Comparison of ENCODE assay signal across 23 cellular contexts in the genomic region with DNA sequence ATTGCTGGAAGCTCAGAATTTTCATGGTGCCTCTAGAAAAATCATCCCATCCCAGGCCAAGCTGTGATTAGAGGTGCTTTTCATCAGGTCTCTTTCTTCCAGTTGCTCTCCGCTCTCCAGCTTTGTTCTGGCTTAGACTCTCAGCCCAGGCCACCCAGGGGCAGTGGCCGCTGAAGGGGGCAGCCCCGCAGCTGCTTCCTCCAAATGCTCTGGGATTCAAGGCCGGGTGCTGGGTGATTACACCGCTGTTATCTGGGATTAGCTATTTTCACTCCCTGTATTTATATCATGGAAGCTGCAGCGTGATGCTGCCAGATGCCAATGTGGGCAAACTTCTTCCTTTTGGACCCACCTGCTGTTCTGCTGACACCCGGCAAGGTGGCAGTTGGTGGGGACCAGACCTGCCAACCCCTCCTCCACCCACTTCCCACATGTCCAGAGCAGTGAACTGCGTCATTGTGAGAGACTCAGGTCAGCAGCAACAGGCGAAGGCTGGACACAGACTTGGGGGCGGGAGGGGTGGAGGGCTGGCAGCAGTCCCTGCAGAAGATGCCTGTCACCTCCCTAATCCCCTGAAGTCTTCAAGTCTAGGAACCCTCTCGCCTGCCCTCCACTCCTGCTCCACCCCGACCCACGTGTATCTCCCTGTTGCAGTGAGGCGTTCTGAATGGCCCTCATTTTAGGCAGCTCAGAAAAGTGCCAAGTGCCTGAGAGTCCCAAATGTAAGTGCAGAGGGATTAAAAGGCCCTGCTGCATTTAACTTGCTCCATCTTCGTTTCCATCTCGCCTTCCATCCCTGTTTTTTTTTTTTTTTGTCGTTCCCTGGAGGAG. TPM values are rescaled to one million over a fixed set of nuclear protein-coding genes. Genes with fewer than 3 reads are reported as not detected.
"Had no signal": no experiment of that assay in that cellular context is flagged by ENCODE, and none has a peak within 500 bp of the region (broad histone marks: within the 10 kb centered on the region; RNA-seq: fewer than 3 reads in every experiment).

No MANE protein-coding gene starts in this region.

- H3K4me1 ChIP-seq: adrenal gland, psoas muscle, sigmoid colon, tibial nerve, uterus had no signal

- H3K4me3 ChIP-seq: adrenal gland, coronary artery, psoas muscle, sigmoid colon, tibial nerve, uterus had no signal

- H3K27ac ChIP-seq: adrenal gland, coronary artery, psoas muscle, sigmoid colon, tibial nerve, uterus had no signal

- DNase-seq: adrenal gland; central memory CD4-positive, alpha-beta T cell; effector CD4-positive, alpha-beta T cell; foreskin melanocyte; head of caudate nucleus; left colon; natural killer cell; psoas muscle; sigmoid colon; stimulated activated CD4-positive, alpha-beta T cell treated with anti-CD3 and anti-CD28 coated beads, Interleukin-2, amount 100 ng/mL, for 24 hours; stimulated activated naive CD4-positive, alpha-beta T cell; SW 1271; uterus had no signal

- H3K36me3 Mint-ChIP-seq: natural killer cell had no signal

- H3K4me3 Mint-ChIP-seq: activated naive CD4-positive, alpha-beta T cell treated with anti-CD3 and anti-CD28 coated beads, Interleukin-2, amount 50 U/mL, for 24 hours; natural killer cell had no signal

- H3K9me3 Mint-ChIP-seq: activated naive CD4-positive, alpha-beta T cell treated with anti-CD3 and anti-CD28 coated beads, Interleukin-2, amount 50 U/mL, for 24 hours; activated T-helper 2 cell treated with anti-CD3 and anti-CD28 coated beads, Interferon-gamma antibody, Interleukin-2, Interleukin-4, amounts not matched to agents 10 μg/mL and 5 μg/mL and 100 μg/mL, durations not matched to agents 14 hours and 24 hours and 36 hours; natural killer cell had no signal

- H3K9me3 ChIP-seq: adrenal gland, psoas muscle, sigmoid colon, uterus had no signal

- H3K27ac Mint-ChIP-seq: activated naive CD4-positive, alpha-beta T cell treated with anti-CD3 and anti-CD28 coated beads, Interleukin-2, amount 50 U/mL, for 24 hours; activated T-helper 2 cell treated with anti-CD3 and anti-CD28 coated beads, Interferon-gamma antibody, Interleukin-2, Interleukin-4, amounts not matched to agents 10 μg/mL and 5 μg/mL and 100 μg/mL, durations not matched to agents 14 hours and 24 hours and 36 hours; natural killer cell had no signal

- H3K4me1 Mint-ChIP-seq: activated naive CD4-positive, alpha-beta T cell treated with anti-CD3 and anti-CD28 coated beads, Interleukin-2, amount 50 U/mL, for 24 hours; natural killer cell had no signal

- ATAC-seq: left colon, natural killer cell, psoas muscle had no signal

- H3K27me3 ChIP-seq: uterus had no signal

- H3K36me3 ChIP-seq: adrenal gland, sigmoid colon, tibial nerve, uterus had no signal

RNA-seq across cellular contexts. Expression of a gene that starts 34.0 kb away (rescaled TPM):
- total RNA-seq: activated CD8-positive, alpha-beta memory T cell treated with anti-CD3 and anti-CD28 coated beads for 36 hours; activated T-helper 2 cell treated with anti-CD3 and anti-CD28 coated beads, Interferon-gamma antibody, Interleukin-2, Interleukin-4, amounts not matched to agents 10 μg/mL and 5 μg/mL and 100 μg/mL, durations not matched to agents 14 hours and 24 hours and 36 hours; adrenal gland; left colon; lung microvascular endothelial cell; mucosa of gallbladder; natural killer cell; sigmoid colon; SK-MEL-5; subcutaneous adipose tissue; T-helper 2 cell treated with Interferon-gamma antibody and Interleukin-4, amounts not matched to agents 100 ng/mL and 5 ng/mL, for 36 hours; tibial nerve; uterus had no signal
- polyA plus RNA-seq: psoas muscle had no signal

RNA-seq across cellular contexts. Expression of a gene that starts 59.2 kb away (rescaled TPM):
- total RNA-seq: natural killer cell had no signal
